Comparison of ENCODE assay signal across 11 cellular contexts in genomic region chr2:62199392-62200125, GRCh38. TPM values are rescaled to one million over a fixed set of nuclear protein-coding genes. Genes with fewer than 3 reads are reported as not detected.
DNase-seq lines count a peak whose midpoint lies in the region; ATAC-seq and TF ChIP-seq lines count a peak whose summit lies in the region.
"Had no signal": no experiment of that assay in that cellular context is flagged by ENCODE, and none has a peak within 500 bp of the region (broad histone marks: within the 10 kb centered on the region; RNA-seq: fewer than 3 reads in every experiment).

No MANE protein-coding gene starts in this region.

- no peak overlapping the region for H3K23ac ChIP-seq in mesendoderm (ENCODE audit: low read length)

- H2AK5ac ChIP-seq in mesendoderm (ENCODE audit: low read length) = no peak overlapping the region

- peak overlapping the region; percentile 9 for H3K56ac ChIP-seq in mesendoderm (ENCODE audit: low read length)

- H3K9ac ChIP-seq in DND-41 (ENCODE audit: low read depth, low read length) (no peak overlapping the region), MM.1S (ENCODE audit: low read length) (no peak overlapping the region), mesendoderm (ENCODE audit: low read length) (peak overlapping the region; percentile 51)

- H2BK15ac ChIP-seq in mesendoderm (replicated peaks; ENCODE audit: low read depth) = no peak overlapping the region

- H3K9me3 Mint-ChIP-seq in activated T-helper 1 cell treated with anti-CD3 and anti-CD28 coated beads, Interleukin-12 subunit alpha, Interleukin-12 subunit beta, Interleukin-2, Interleukin-4 antibody, amounts not matched to agents 30 ng/mL and 10 ng/mL and 1 ng/mL, durations not matched to agents 14 hours and 24 hours and 36 hours = no peaks in the 10 kb centered on the region

- TF ChIP-seq CTCF in DND-41 (IDR thresholded peaks at IDR 0.05; ENCODE audit: borderline replicate concordance, extremely low read depth, low read length, poor library complexity, severe bottlenecking) (no peak), MM.1S (IDR thresholded peaks at IDR 0.05; ENCODE audit: low read length) (no peak)

- H3K4me1 Mint-ChIP-seq in activated T-helper 1 cell treated with anti-CD3 and anti-CD28 coated beads, Interleukin-12 subunit alpha, Interleukin-12 subunit beta, Interleukin-2, Interleukin-4 antibody, amounts not matched to agents 30 ng/mL and 10 ng/mL and 1 ng/mL, durations not matched to agents 14 hours and 24 hours and 36 hours (ENCODE audit: low read depth) = peaks cover 62% of the 10 kb centered on the region

- H4K8ac ChIP-seq in mesendoderm (ENCODE audit: low read depth, low read length) = no peak overlapping the region

- H3K4me3 ChIP-seq in DND-41 (ENCODE audit: low read depth in 1 of 2, low read length in 2 of 2) (no peak overlapping the region), MM.1S (ENCODE audit: low read length) (no peak overlapping the region), mesendoderm (ENCODE audit: low read length) (no peak overlapping the region)

- H3K4ac ChIP-seq in mesendoderm (ENCODE audit: low read depth, low read length) = no peak overlapping the region

- H4K20me1 ChIP-seq in DND-41 (ENCODE audit: insufficient read depth, low read length) (peaks cover 55% of the 10 kb centered on the region), MM.1S (ENCODE audit: insufficient read depth, low read length) (peaks cover 42% of the 10 kb centered on the region)

- H3K36me3 ChIP-seq in DND-41 (ENCODE audit: insufficient read depth, low read length) = no peaks in the 10 kb centered on the region; the same call in 1 of the 2 replicates
- no peaks in the 10 kb centered on the region for H3K36me3 ChIP-seq in MM.1S (replicated peaks; ENCODE audit: insufficient read depth, low read length)
- no peaks in the 10 kb centered on the region for H3K36me3 ChIP-seq in mesendoderm (ENCODE audit: control insufficient read depth, insufficient read depth, low read length)

- WGBS in mesendoderm (ENCODE audit: extremely low coverage, insufficient coverage, low lambda C conversion rate) = no CpG with 5 or more reads among the region's 1 CpG

- no peaks in the 10 kb centered on the region for H3K9me2 ChIP-seq in MM.1S (replicated peaks; ENCODE audit: insufficient read depth, low read length)

- H3F3A ChIP-seq in MM.1S (ENCODE audit: insufficient read depth, low read length) = peaks cover 10% of the 10 kb centered on the region

- peak overlapping the region; percentile 87 for H3K4me3 Mint-ChIP-seq in activated T-helper 1 cell treated with anti-CD3 and anti-CD28 coated beads, Interleukin-12 subunit alpha, Interleukin-12 subunit beta, Interleukin-2, Interleukin-4 antibody, amounts not matched to agents 30 ng/mL and 10 ng/mL and 1 ng/mL, durations not matched to agents 14 hours and 24 hours and 36 hours

- H2AFZ ChIP-seq in DND-41 (ENCODE audit: low read depth, low read length) (no peak overlapping the region), MM.1S (ENCODE audit: low read length) (no peak overlapping the region)

- intact Hi-C loops in activated T-helper 1 cell treated with anti-CD3 and anti-CD28 coated beads, Interleukin-12 subunit alpha, Interleukin-12 subunit beta, Interleukin-2, Interleukin-4 antibody, amounts not matched to agents 30 ng/mL and 10 ng/mL and 1 ng/mL, durations not matched to agents 14 hours and 24 hours and 36 hours (cut with micrococcal nuclease) = loop anchor here (1.0 to 5.0 kb wide), 9 partner anchors 107 to 1442 kb away; partner anchors contain the start of genes COMMD1, FAM161A, PAPOLG and PEX13
- intact Hi-C loops in posterior cingulate gyrus (cut with DNase I) = loop anchor here (5.0 to 10.0 kb wide), 3 partner anchors 187 to 295 kb away; partner anchors contain the start of gene COMMD1

- no peaks in the 10 kb centered on the region for H3K9me3 ChIP-seq in DND-41 (ENCODE audit: insufficient read depth, low read length, severe bottlenecking)
- H3K9me3 ChIP-seq in MM.1S (replicated peaks; ENCODE audit: insufficient read depth, low read length) = no peaks in the 10 kb centered on the region

- H2BK5ac ChIP-seq in mesendoderm (ENCODE audit: low read length) = no peak overlapping the region

- H3K79me2 ChIP-seq in DND-41 (ENCODE audit: insufficient read depth, low read length) = peaks cover 82% of the 10 kb centered on the region
- peaks cover 83% of the 10 kb centered on the region for H3K79me2 ChIP-seq in MM.1S (ENCODE audit: low read length)
- H3K79me2 ChIP-seq in mesendoderm (ENCODE audit: control insufficient read depth, insufficient read depth, low read length) = peaks cover 82% of the 10 kb centered on the region

- peak overlapping the region; percentile 39 for H3K4me2 ChIP-seq in DND-41 (ENCODE audit: insufficient read depth, low read length)
- H3K4me2 ChIP-seq in MM.1S (ENCODE audit: low read depth, low read length) = peak overlapping the region; percentile 39; the same call in 1 of the 2 replicates
- peak overlapping the region; percentile 44 for H3K4me2 ChIP-seq in mesendoderm (ENCODE audit: low read length)

- no peaks in the 10 kb centered on the region for H3K27me3 Mint-ChIP-seq in activated T-helper 1 cell treated with anti-CD3 and anti-CD28 coated beads, Interleukin-12 subunit alpha, Interleukin-12 subunit beta, Interleukin-2, Interleukin-4 antibody, amounts not matched to agents 30 ng/mL and 10 ng/mL and 1 ng/mL, durations not matched to agents 14 hours and 24 hours and 36 hours (ENCODE audit: insufficient read depth)

- no peak overlapping the region for H3K18ac ChIP-seq in mesendoderm (ENCODE audit: low read length)

- no peak overlapping the region for H2BK120ac ChIP-seq in mesendoderm (ENCODE audit: low read depth, low read length)

- H4K5ac ChIP-seq in mesendoderm (ENCODE audit: low read length) = no peak overlapping the region

- peaks cover 19% of the 10 kb centered on the region for H3K36me3 Mint-ChIP-seq in activated T-helper 1 cell treated with anti-CD3 and anti-CD28 coated beads, Interleukin-12 subunit alpha, Interleukin-12 subunit beta, Interleukin-2, Interleukin-4 antibody, amounts not matched to agents 30 ng/mL and 10 ng/mL and 1 ng/mL, durations not matched to agents 14 hours and 24 hours and 36 hours (ENCODE audit: low read depth)

- H3K79me1 ChIP-seq in mesendoderm (ENCODE audit: low read length) = peaks cover 11% of the 10 kb centered on the region

- H3K27me3 ChIP-seq in DND-41 (ENCODE audit: insufficient read depth, low read length, poor library complexity) (no peaks in the 10 kb centered on the region), MM.1S (replicated peaks; ENCODE audit: insufficient read depth, low read length) (no peaks in the 10 kb centered on the region), mesendoderm (ENCODE audit: insufficient read depth, low read length, poor library complexity) (no peaks in the 10 kb centered on the region)

- peaks cover 56% of the 10 kb centered on the region for H3K4me1 ChIP-seq in DND-41 (ENCODE audit: insufficient read depth, low read length)
- H3K4me1 ChIP-seq in MM.1S (ENCODE audit: low read length) = peaks cover 41% of the 10 kb centered on the region
- peaks cover 20% of the 10 kb centered on the region for H3K4me1 ChIP-seq in mesendoderm (ENCODE audit: control insufficient read depth, low read depth, low read length)

- H3K27ac Mint-ChIP-seq in activated T-helper 1 cell treated with anti-CD3 and anti-CD28 coated beads, Interleukin-12 subunit alpha, Interleukin-12 subunit beta, Interleukin-2, Interleukin-4 antibody, amounts not matched to agents 30 ng/mL and 10 ng/mL and 1 ng/mL, durations not matched to agents 14 hours and 24 hours and 36 hours = peak overlapping the region; percentile 96

- ATAC-seq in DND-41 (ENCODE audit: insufficient read depth, low read depth) = no peak

- H3K27ac ChIP-seq in DND-41 (ENCODE audit: low read length) (no peak overlapping the region), MM.1S (ENCODE audit: low read length) (no peak overlapping the region), mesendoderm (ENCODE audit: low read depth, low read length) (no peak overlapping the region)

- DNase-seq in DND-41 (no peak), MM.1S (no peak), mesendoderm (no peak), globus pallidus (ENCODE audit: low spot score) (no peak), posterior cingulate gyrus (no peak), GF-D8 (lab: John Stamatoyannopoulos, UW) (no peak), amygdala (lab: John Stamatoyannopoulos, UW) (no peak)
- DNase-seq in activated T-helper 1 cell treated with anti-CD3 and anti-CD28 coated beads, Interleukin-12 subunit alpha, Interleukin-12 subunit beta, Interleukin-2, Interleukin-4 antibody, amounts not matched to agents 30 ng/mL and 10 ng/mL and 1 ng/mL, durations not matched to agents 14 hours and 24 hours and 36 hours (ENCODE audit: low spot score) = no peak
- DNase-seq: activated effector memory CD4-positive, alpha-beta T cell treated with anti-CD3 and anti-CD28 coated beads, Interleukin-2, amount 50 U/mL, for 16 hours; stimulated activated CD4-positive, alpha-beta T cell treated with anti-CD3 and anti-CD28 coated beads, Interleukin-4, amount 100 ng/mL, for 1 hour; SW 1271 had no signal

RNA-seq across cellular contexts. Expression of gene B3GNT2, which starts 3.6 kb away (rescaled TPM):
- total RNA-seq in activated T-helper 1 cell treated with anti-CD3 and anti-CD28 coated beads, Interleukin-12 subunit alpha, Interleukin-12 subunit beta, Interleukin-2, Interleukin-4 antibody, amounts not matched to agents 30 ng/mL and 10 ng/mL and 1 ng/mL, durations not matched to agents 14 hours and 24 hours and 36 hours = 32.8 and 37.3 TPM in 2 replicates
- 25.2 TPM for polyA plus RNA-seq in mesendoderm (2013, experiment 1 of 2)
- 25.4 TPM for polyA plus RNA-seq in mesendoderm (2013, experiment 2 of 2)
